ENCODE assay signal across 16 cellular contexts in genomic region chr2:66370824-66371223, GRCh38.
DNase-seq lines count a peak whose midpoint lies in the region; ATAC-seq and TF ChIP-seq lines count a peak whose summit lies in the region.
"Had no signal": no experiment of that assay in that cellular context is flagged by ENCODE, and none has a peak within 500 bp of the region (broad histone marks: within the 10 kb centered on the region; RNA-seq: fewer than 3 reads in every experiment).

No MANE protein-coding gene starts in this region.

- H3K27ac ChIP-seq in SK-N-SH (ENCODE audit: low read depth in 2 of 2, low read length in 1 of 2) (no peak overlapping the region), heart right ventricle (no peak overlapping the region)

- no peak overlapping the region for H3K9ac ChIP-seq in SK-N-SH

- no peak overlapping the region for H3K4me3 Mint-ChIP-seq in naive thymus-derived CD8-positive, alpha-beta T cell
- H3K4me3 Mint-ChIP-seq: B cell; CD4-positive, alpha-beta T cell; H9; IgD-negative memory B cell had no signal

- ATAC-seq in naive thymus-derived CD8-positive, alpha-beta T cell, result no peak
- ATAC-seq in heart right ventricle, result no peak
- no peak for ATAC-seq in stimulated activated naive CD8-positive, alpha-beta T cell treated with anti-CD3 and anti-CD28 coated beads, Interleukin-15, Interleukin-2, amounts not matched to agents 100 U/mL and 50 U/mL, for 24 hours
- ATAC-seq: GM12878 had no signal

- H2AFZ ChIP-seq in SK-N-SH (ENCODE audit: low read depth), result no peak overlapping the region

- TF ChIP-seq CTCF in SK-N-SH (IDR thresholded peaks at IDR 0.05) (no peak), fibroblast of mammary gland (conservative IDR thresholded peaks at IDR 0.05; ENCODE audit: control insufficient read depth, insufficient read depth, low read depth, low read length) (no peak), heart right ventricle (IDR thresholded peaks at IDR 0.05) (no peak)

- no peak for TF ChIP-seq EP300 in SK-N-SH (IDR thresholded peaks at IDR 0.05; ENCODE audit: borderline replicate concordance in 1 of 2, low read depth in 1 of 2, low read length in 1 of 2)

- no peaks in the 10 kb centered on the region for H3K9me2 ChIP-seq in SK-N-SH

- no peaks in the 10 kb centered on the region for H3K4me1 Mint-ChIP-seq in naive thymus-derived CD8-positive, alpha-beta T cell
- H3K4me1 Mint-ChIP-seq: B cell, IgD-negative memory B cell had no signal

- DNase-seq in EH (ENCODE audit: low read depth) (peak; percentile 32), M059J (ENCODE audit: low read depth) (peak; percentile 26), SK-N-SH (no peak), fibroblast of mammary gland (ENCODE audit: low read depth) (peak; percentile 11), heart right ventricle (no peak), NCI-H748 (lab: John Stamatoyannopoulos, UW; ENCODE audit: unreplicated experiment) (no peak)
- no peak for DNase-seq in naive thymus-derived CD8-positive, alpha-beta T cell
- DNase-seq in stimulated activated naive CD8-positive, alpha-beta T cell treated with anti-CD3 and anti-CD28 coated beads, Interleukin-15, Interleukin-2, amounts not matched to agents 100 U/mL and 50 U/mL, for 24 hours, result no peak
- DNase-seq: C1 segment of cervical spinal cord; CD4-positive, alpha-beta T cell; DMS153; GOT3; H9 had no signal

- intact Hi-C loops in heart right ventricle (cut with DNase I), result no loop called here

- H3K27ac Mint-ChIP-seq in naive thymus-derived CD8-positive, alpha-beta T cell, result no peak overlapping the region
- H3K27ac Mint-ChIP-seq: B cell; CD4-positive, alpha-beta T cell; H9; IgD-negative memory B cell had no signal

- H3K36me3 Mint-ChIP-seq in naive thymus-derived CD8-positive, alpha-beta T cell, result no peaks in the 10 kb centered on the region

- CTCF ChIA-PET in SK-N-SH (lab: Yijun Ruan, JAX), result no interaction called here

- H3K4me1 ChIP-seq in SK-N-SH (ENCODE audit: control insufficient read depth in 1 of 2, insufficient read depth in 2 of 2, low read depth in 1 of 2, low read length in 1 of 2) (no peaks in the 10 kb centered on the region), heart right ventricle (no peaks in the 10 kb centered on the region)

- no peaks in the 10 kb centered on the region for H4K20me1 ChIP-seq in SK-N-SH (ENCODE audit: insufficient read depth)

- H3K36me3 ChIP-seq in SK-N-SH (replicated peaks in 1 of 2; ENCODE audit: control insufficient read depth in 1 of 2, insufficient read depth in 2 of 2, low read length in 1 of 2), result no peaks in the 10 kb centered on the region
- H3K36me3 ChIP-seq in heart right ventricle, result no peaks in the 10 kb centered on the region

- TF ChIP-seq RAD21 in SK-N-SH (IDR thresholded peaks at IDR 0.05; ENCODE audit: low read length), result no peak

- no peak overlapping the region for H3K4me3 ChIP-seq in SK-N-SH (ENCODE audit: low read depth in 2 of 2, low read length in 1 of 2)
- no peak overlapping the region for H3K4me3 ChIP-seq in fibroblast of mammary gland (ENCODE audit: control insufficient read depth, low read depth, low read length)
- no peak overlapping the region for H3K4me3 ChIP-seq in heart right ventricle
- H3K4me3 ChIP-seq: GM12878 had no signal

- no peaks in the 10 kb centered on the region for H3F3A ChIP-seq in SK-N-SH (replicated peaks; ENCODE audit: insufficient read depth)

- H3K27me3 Mint-ChIP-seq in naive thymus-derived CD8-positive, alpha-beta T cell, result peaks cover 0 to 6% (median 0%) of the 10 kb centered on the region in 5 donors
- H3K27me3 Mint-ChIP-seq: B cell; CD4-positive, alpha-beta T cell had no signal

- no peaks in the 10 kb centered on the region for H3K79me2 ChIP-seq in SK-N-SH (ENCODE audit: insufficient read depth)

- no peaks in the 10 kb centered on the region for H3K27me3 ChIP-seq in SK-N-SH (ENCODE audit: insufficient read depth)
- peaks cover 0 to 11% (median 0%) of the 10 kb centered on the region in 7 donors for H3K27me3 ChIP-seq in heart right ventricle

- H3K9me3 ChIP-seq in SK-N-SH (no peaks in the 10 kb centered on the region), heart right ventricle (no peaks in the 10 kb centered on the region)

- WGBS in SK-N-SH (ENCODE audit: low lambda C conversion rate), result 16% methylated on average over 2 of the region's 2 CpGs
- 79 to 84% methylated on average over 2 of the region's 2 CpGs for WGBS in heart right ventricle, 2 donors

- no peak overlapping the region for H3K4me2 ChIP-seq in SK-N-SH

- POLR2A ChIA-PET in SK-N-SH (lab: Yijun Ruan, JAX), result no interaction called here
- POLR2A ChIA-PET in naive thymus-derived CD8-positive, alpha-beta T cell (lab: Charles Lee), result no interaction called here

- H3K9me3 Mint-ChIP-seq in naive thymus-derived CD8-positive, alpha-beta T cell, result peaks cover 0 to 2% (median 0%) of the 10 kb centered on the region in 9 donors
- H3K9me3 Mint-ChIP-seq: CD4-positive, alpha-beta T cell; H9 had no signal

TF ChIP-seq in SK-N-SH, 30 proteins besides CTCF, POLR2A, EP300 and RAD21:
- TF ChIP-seq FOSL2 (IDR thresholded peaks at IDR 0.05; ENCODE audit: borderline replicate concordance, low read depth) (no peak), EZH2phosphoT487 (IDR thresholded peaks at IDR 0.05; ENCODE audit: borderline replicate concordance, low read depth) (no peak), TAF1 (IDR thresholded peaks at IDR 0.05; ENCODE audit: borderline replicate concordance, low read depth, low read length) (no peak), USF1 (IDR thresholded peaks at IDR 0.05; ENCODE audit: borderline replicate concordance, low read depth) (no peak), CHD2 (IDR thresholded peaks at IDR 0.05; ENCODE audit: low read length, partially characterized antibody) (no peak), MXI1 (IDR thresholded peaks at IDR 0.05; ENCODE audit: low read depth, low read length) (no peak), SMC3 (IDR thresholded peaks at IDR 0.05; ENCODE audit: low read depth, low read length) (no peak), JUND (IDR thresholded peaks at IDR 0.05) (0 out of 2 replicates have a peak, but pooled peaks have one; percentile 20), TCF12 (IDR thresholded peaks at IDR 0.05) (peak; percentile 62), NFIC (IDR thresholded peaks at IDR 0.05; ENCODE audit: borderline replicate concordance) (peak; percentile 25; the same call in 1 of the 2 replicates), ELF1 (IDR thresholded peaks at IDR 0.05) (no peak)
- TF ChIP-seq, protein P1, sequence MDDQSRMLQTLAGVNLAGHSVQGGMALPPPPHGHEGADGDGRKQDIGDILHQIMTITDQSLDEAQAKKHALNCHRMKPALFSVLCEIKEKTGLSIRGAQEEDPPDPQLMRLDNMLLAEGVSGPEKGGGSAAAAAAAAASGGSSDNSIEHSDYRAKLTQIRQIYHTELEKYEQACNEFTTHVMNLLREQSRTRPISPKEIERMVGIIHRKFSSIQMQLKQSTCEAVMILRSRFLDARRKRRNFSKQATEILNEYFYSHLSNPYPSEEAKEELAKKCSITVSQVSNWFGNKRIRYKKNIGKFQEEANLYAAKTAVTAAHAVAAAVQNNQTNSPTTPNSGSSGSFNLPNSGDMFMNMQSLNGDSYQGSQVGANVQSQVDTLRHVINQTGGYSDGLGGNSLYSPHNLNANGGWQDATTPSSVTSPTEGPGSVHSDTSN (IDR thresholded peaks at IDR 0.05), result peak; percentile 59; the same call in 1 of the 2 replicates

Comparison
In these comparisons a context has a peak if more than half of its experiments do, and no peak if none do; other contexts are left out.
1. DNase-seq: peak in EH (single experiment), M059J (single experiment) and fibroblast of mammary gland (single experiment); none in SK-N-SH (single experiment), naive thymus-derived CD8-positive, alpha-beta T cell (0 of 10), heart right ventricle (0 of 2), stimulated activated naive CD8-positive, alpha-beta T cell treated with anti-CD3 and anti-CD28 coated beads, Interleukin-15, Interleukin-2, amounts not matched to agents 100 U/mL and 50 U/mL, for 24 hours (single experiment) and NCI-H748 (single experiment).